Comparison of ENCODE assay signal across 1 cellular context in genomic region chr5:135891280-135891679, GRCh38.
TF ChIP-seq lines count a peak whose summit lies in the region.

No MANE protein-coding gene starts in this region.

TF ChIP-seq in GM23338, 12 proteins besides CTCF, POLR2A, EP300 and RAD21 (continued from another document):
- TF ChIP-seq ZNF462 (CRISPR knock-in tag; IDR thresholded peaks at IDR 0.05) (no peak), ETS1 (IDR thresholded peaks at IDR 0.05) (no peak), EZH2phosphoT487 (IDR thresholded peaks at IDR 0.05; ENCODE audit: unreplicated experiment) (no peak), CREB1 (CRISPR knock-in tag; IDR thresholded peaks at IDR 0.05; ENCODE audit: low read depth) (no peak), ZNF331 (CRISPR knock-in tag; IDR thresholded peaks at IDR 0.05; ENCODE audit: low read depth) (no peak), EZH2 (IDR thresholded peaks at IDR 0.05; ENCODE audit: low read depth, unreplicated experiment) (no peak), POLR2AphosphoS5 (IDR thresholded peaks at IDR 0.05; ENCODE audit: low read depth) (no peak), REST (IDR thresholded peaks at IDR 0.05; ENCODE audit: unreplicated experiment) (no peak), STAT1 (IDR thresholded peaks at IDR 0.05; ENCODE audit: unreplicated experiment) (no peak)
TF ChIP-seq in GM23338: peak in this region for 0.
